Comparison of ENCODE assay signal across 8 cellular contexts in genomic region chr14:49768301-49769121, GRCh38. TPM values are rescaled to one million over a fixed set of nuclear protein-coding genes. Genes with fewer than 3 reads are reported as not detected.
A peak's percentile ranks its signal among the peaks of the same experiment; 100 is the strongest.
DNase-seq lines count a peak whose midpoint lies in the region; ATAC-seq and TF ChIP-seq lines count a peak whose summit lies in the region.

No MANE protein-coding gene starts in this region.

- peaks cover 4 to 37% (median 19%) of the 10 kb centered on the region in 4 donors for H3K4me1 ChIP-seq in liver (ENCODE audit: control insufficient read depth in 4 of 4, insufficient read depth in 4 of 4, low read length in 3 of 4)

- H3K4me3 ChIP-seq in liver (ENCODE audit: low read depth in 1 of 3, low read length in 3 of 3): peak overlapping the region; percentile 89 to 95 (median 95)

- peak overlapping the region; percentile 96 for H3K4me3 Mint-ChIP-seq in activated CD4-positive, alpha-beta T cell treated with anti-CD3 and anti-CD28 coated beads, Interleukin-2, amount 10 ng/mL, durations not matched to agents 24 days and 14 days
- H3K4me3 Mint-ChIP-seq in dendritic cell treated with granulocyte-macrophage colony-stimulating factor and Interleukin-4, amounts not matched to agents 40 ng/mL and 50 ng/mL, for 4 days: peak overlapping the region; percentile 89

- peak overlapping the region; percentile 98 to 99 for H3K9ac ChIP-seq in liver (ENCODE audit: low read depth in 1 of 2, low read length in 2 of 2)

- intact Hi-C loops in activated CD4-positive, alpha-beta T cell treated with anti-CD3 and anti-CD28 coated beads, Interleukin-2, amount 10 ng/mL, durations not matched to agents 24 days and 14 days (cut with micrococcal nuclease): loop anchor here (1.0 to 5.0 kb wide), 7 partner anchors 84 to 764 kb away; partner anchors contain the start of genes DMAC2L, L2HGDH, MAP4K5 and MGAT2
- intact Hi-C loops in dendritic cell treated with granulocyte-macrophage colony-stimulating factor and Interleukin-4, amounts not matched to agents 40 ng/mL and 50 ng/mL, for 4 days (cut with micrococcal nuclease): loop anchor here (5.0 kb wide), 2 partner anchors 181 to 544 kb away; partner anchors contain the start of genes DMAC2L, L2HGDH and RPS29

- H3K9me3 ChIP-seq in liver (ENCODE audit: control insufficient read depth in 4 of 4, low read length in 3 of 4): no peaks in the 10 kb centered on the region

- H3K27ac ChIP-seq in liver (ENCODE audit: low read depth in 1 of 2, low read length in 2 of 2): peak overlapping the region; percentile 98 to 99

- DNase-seq in DMS 273 (lab: John Stamatoyannopoulos, UW; ENCODE audit: unreplicated experiment) (peak; percentile 76), DMS 273 treated with DMSO at 0.1 percent for 48 hours (lab: John Stamatoyannopoulos, UW) (no peak), NCI-H1105 treated with DMSO at 0.1 percent for 48 hours (lab: John Stamatoyannopoulos, UW) (peak; percentile 46)
- DNase-seq in activated CD4-positive, alpha-beta T cell treated with anti-CD3 and anti-CD28 coated beads, Interleukin-2, amount 10 ng/mL, durations not matched to agents 24 days and 14 days: peak; percentile 92
- DNase-seq in stimulated activated CD4-positive, alpha-beta T cell treated with anti-CD3 and anti-CD28 coated beads, Interleukin-4, amount 100 ng/mL, for 24 hours: peak; percentile 86

- H3K27ac Mint-ChIP-seq in activated CD4-positive, alpha-beta T cell treated with anti-CD3 and anti-CD28 coated beads, Interleukin-2, amount 10 ng/mL, durations not matched to agents 24 days and 14 days: peak overlapping the region; percentile 99
- peak overlapping the region; percentile 95 for H3K27ac Mint-ChIP-seq in dendritic cell treated with granulocyte-macrophage colony-stimulating factor and Interleukin-4, amounts not matched to agents 40 ng/mL and 50 ng/mL, for 4 days

- under 1% methylated on average over 67 of the region's 67 CpGs for WGBS in liver

- peaks cover 31% of the 10 kb centered on the region for H3K4me1 Mint-ChIP-seq in activated CD4-positive, alpha-beta T cell treated with anti-CD3 and anti-CD28 coated beads, Interleukin-2, amount 10 ng/mL, durations not matched to agents 24 days and 14 days
- H3K4me1 Mint-ChIP-seq in dendritic cell treated with granulocyte-macrophage colony-stimulating factor and Interleukin-4, amounts not matched to agents 40 ng/mL and 50 ng/mL, for 4 days (ENCODE audit: low read depth): peaks cover 33% of the 10 kb centered on the region

- H3K36me3 ChIP-seq in liver (ENCODE audit: control insufficient read depth in 4 of 4, insufficient read depth in 3 of 4, low read depth in 1 of 4, low read length in 3 of 4): peaks cover 0 to under 1% (median 0%) of the 10 kb centered on the region in 4 donors

- H3K36me3 Mint-ChIP-seq in activated CD4-positive, alpha-beta T cell treated with anti-CD3 and anti-CD28 coated beads, Interleukin-2, amount 10 ng/mL, durations not matched to agents 24 days and 14 days (ENCODE audit: low read depth): peaks cover 7% of the 10 kb centered on the region
- H3K36me3 Mint-ChIP-seq in dendritic cell treated with granulocyte-macrophage colony-stimulating factor and Interleukin-4, amounts not matched to agents 40 ng/mL and 50 ng/mL, for 4 days (ENCODE audit: low read depth): peaks cover 17% of the 10 kb centered on the region

- peak; percentile 31 for ATAC-seq in HG02642 (IDR thresholded peaks at IDR 0.05; ENCODE audit: poor library complexity, unreplicated experiment)

- no peaks in the 10 kb centered on the region for H3K27me3 Mint-ChIP-seq in activated CD4-positive, alpha-beta T cell treated with anti-CD3 and anti-CD28 coated beads, Interleukin-2, amount 10 ng/mL, durations not matched to agents 24 days and 14 days
- no peaks in the 10 kb centered on the region for H3K27me3 Mint-ChIP-seq in dendritic cell treated with granulocyte-macrophage colony-stimulating factor and Interleukin-4, amounts not matched to agents 40 ng/mL and 50 ng/mL, for 4 days

- H3K9me3 Mint-ChIP-seq in activated CD4-positive, alpha-beta T cell treated with anti-CD3 and anti-CD28 coated beads, Interleukin-2, amount 10 ng/mL, durations not matched to agents 24 days and 14 days: no peaks in the 10 kb centered on the region
- no peaks in the 10 kb centered on the region for H3K9me3 Mint-ChIP-seq in dendritic cell treated with granulocyte-macrophage colony-stimulating factor and Interleukin-4, amounts not matched to agents 40 ng/mL and 50 ng/mL, for 4 days

- no peak for TF ChIP-seq RAD21 in liver (IDR thresholded peaks at IDR 0.05)

- H3K27me3 ChIP-seq in liver (ENCODE audit: control insufficient read depth in 4 of 4, insufficient read depth in 4 of 4, low read length in 3 of 4): no peaks in the 10 kb centered on the region

- TF ChIP-seq CTCF in liver (IDR thresholded peaks at IDR 0.05; ENCODE audit: low read depth, low read length, missing input control): no peak

TF ChIP-seq in liver, 16 proteins besides CTCF, POLR2A, EP300 and RAD21:
- TF ChIP-seq FOXA1 (IDR thresholded peaks at IDR 0.05) (no peak), GABPA (IDR thresholded peaks at IDR 0.05 in 1 of 2, conservative IDR thresholded peaks at IDR 0.05 in 1 of 2) (no peak), FOXA2 (IDR thresholded peaks at IDR 0.05) (no peak), SP1 (IDR thresholded peaks at IDR 0.05) (peak; percentile 60), HNF4G (IDR thresholded peaks at IDR 0.05) (peak; percentile 41), TAF1 (conservative IDR thresholded peaks at IDR 0.05) (peak; percentile 81), NR2F2 (IDR thresholded peaks at IDR 0.05) (no peak), JUND (IDR thresholded peaks at IDR 0.05) (no peak), ZBTB33 (IDR thresholded peaks at IDR 0.05) (no peak), RXRA (IDR thresholded peaks at IDR 0.05) (peak in 1 of 2 donors; percentile 36), EGR1 (IDR thresholded peaks at IDR 0.05; ENCODE audit: low read depth in 2 of 2) (peak in 1 of 2 donors; percentile 13), YY1 (IDR thresholded peaks at IDR 0.05) (no peak), HNF4A (conservative IDR thresholded peaks at IDR 0.05) (peak; percentile 46 to 67), MAX (IDR thresholded peaks at IDR 0.05) (no peak)
- TF ChIP-seq, protein P1, sequence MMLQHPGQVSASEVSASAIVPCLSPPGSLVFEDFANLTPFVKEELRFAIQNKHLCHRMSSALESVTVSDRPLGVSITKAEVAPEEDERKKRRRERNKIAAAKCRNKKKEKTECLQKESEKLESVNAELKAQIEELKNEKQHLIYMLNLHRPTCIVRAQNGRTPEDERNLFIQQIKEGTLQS (IDR thresholded peaks at IDR 0.05): no peak
- TF ChIP-seq, protein P2, sequence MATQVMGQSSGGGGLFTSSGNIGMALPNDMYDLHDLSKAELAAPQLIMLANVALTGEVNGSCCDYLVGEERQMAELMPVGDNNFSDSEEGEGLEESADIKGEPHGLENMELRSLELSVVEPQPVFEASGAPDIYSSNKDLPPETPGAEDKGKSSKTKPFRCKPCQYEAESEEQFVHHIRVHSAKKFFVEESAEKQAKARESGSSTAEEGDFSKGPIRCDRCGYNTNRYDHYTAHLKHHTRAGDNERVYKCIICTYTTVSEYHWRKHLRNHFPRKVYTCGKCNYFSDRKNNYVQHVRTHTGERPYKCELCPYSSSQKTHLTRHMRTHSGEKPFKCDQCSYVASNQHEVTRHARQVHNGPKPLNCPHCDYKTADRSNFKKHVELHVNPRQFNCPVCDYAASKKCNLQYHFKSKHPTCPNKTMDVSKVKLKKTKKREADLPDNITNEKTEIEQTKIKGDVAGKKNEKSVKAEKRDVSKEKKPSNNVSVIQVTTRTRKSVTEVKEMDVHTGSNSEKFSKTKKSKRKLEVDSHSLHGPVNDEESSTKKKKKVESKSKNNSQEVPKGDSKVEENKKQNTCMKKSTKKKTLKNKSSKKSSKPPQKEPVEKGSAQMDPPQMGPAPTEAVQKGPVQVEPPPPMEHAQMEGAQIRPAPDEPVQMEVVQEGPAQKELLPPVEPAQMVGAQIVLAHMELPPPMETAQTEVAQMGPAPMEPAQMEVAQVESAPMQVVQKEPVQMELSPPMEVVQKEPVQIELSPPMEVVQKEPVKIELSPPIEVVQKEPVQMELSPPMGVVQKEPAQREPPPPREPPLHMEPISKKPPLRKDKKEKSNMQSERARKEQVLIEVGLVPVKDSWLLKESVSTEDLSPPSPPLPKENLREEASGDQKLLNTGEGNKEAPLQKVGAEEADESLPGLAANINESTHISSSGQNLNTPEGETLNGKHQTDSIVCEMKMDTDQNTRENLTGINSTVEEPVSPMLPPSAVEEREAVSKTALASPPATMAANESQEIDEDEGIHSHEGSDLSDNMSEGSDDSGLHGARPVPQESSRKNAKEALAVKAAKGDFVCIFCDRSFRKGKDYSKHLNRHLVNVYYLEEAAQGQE (IDR thresholded peaks at IDR 0.05): no peak
TF ChIP-seq in liver: peak in this region for 6.

RNA-seq across cellular contexts. Expression of gene KLHDC2, which starts 0.6 kb away (rescaled TPM):
- total RNA-seq in activated CD4-positive, alpha-beta T cell treated with anti-CD3 and anti-CD28 coated beads, Interleukin-2, amount 10 ng/mL, durations not matched to agents 24 days and 14 days: 24.6 and 28.0 TPM in 2 replicates
- total RNA-seq in liver: 10 to 100 TPM; 88.9 to 89.0 TPM
- 10 to 100 TPM; 41.1 to 99.0 TPM for polyA plus RNA-seq in liver
